1 cellular context compared by ENCODE assay signal in genomic region chr7:158458716-158459282, GRCh38.
TF ChIP-seq lines count a peak whose summit lies in the region.

No MANE protein-coding gene starts in this region.

TF ChIP-seq in HepG2, 621 proteins besides CTCF, POLR2A, EP300 and RAD21 (continued from another document):
- TF ChIP-seq THAP9 (CRISPR knock-in tag; IDR thresholded peaks at IDR 0.05; ENCODE audit: borderline replicate concordance), result no peak
